Comparison of ENCODE assay signal across 8 cellular contexts in genomic region chr11:102346456-102346747, GRCh38. TPM values are rescaled to one million over a fixed set of nuclear protein-coding genes. Genes with fewer than 3 reads are reported as not detected.
A peak's percentile ranks its signal among the peaks of the same experiment; 100 is the strongest.
DNase-seq lines count a peak whose midpoint lies in the region; ATAC-seq, FAIRE-seq and TF ChIP-seq lines count a peak whose summit lies in the region.

No MANE protein-coding gene starts in this region.

- H3K18ac ChIP-seq in IMR-90 (ENCODE audit: low read depth, low read length): peak overlapping the region; percentile 96

- FAIRE-seq in A549 (lab: Jason Lieb, UNC): no peak

- no peak for TF ChIP-seq RAD21 in A549 (conservative IDR thresholded peaks at IDR 0.05 in 1 of 2, IDR thresholded peaks at IDR 0.05 in 1 of 2)
- TF ChIP-seq RAD21 in IMR-90 (IDR thresholded peaks at IDR 0.05; ENCODE audit: low read length): no peak

- H4K20me1 ChIP-seq in IMR-90 (ENCODE audit: insufficient read depth, low read length): peaks cover 9% of the 10 kb centered on the region; the same call in 1 of the 2 replicates

- dilution Hi-C loops in IMR-90 (cut with HindIII; ENCODE audit: low sequenced_read_pairs, unreplicated experiment): no loop called here

- peak overlapping the region; percentile 99 for H2BK20ac ChIP-seq in IMR-90 (ENCODE audit: low read depth, low read length)

- H3K4ac ChIP-seq in IMR-90 (ENCODE audit: low read depth, low read length): peak overlapping the region; percentile 100

- H4K5ac ChIP-seq in IMR-90 (ENCODE audit: low read depth, low read length): peak overlapping the region; percentile 94

- peak overlapping the region; percentile 74 for H3K4me3 ChIP-seq in A549
- peak overlapping the region; percentile 81 for H3K4me3 ChIP-seq in IMR-90 (ENCODE audit: insufficient read depth, low read depth, low read length)
- H3K4me3 ChIP-seq in choroid plexus epithelial cell (ENCODE audit: low read depth, low read length): peak overlapping the region; percentile 89
- H3K4me3 ChIP-seq in mucosa of rectum (ENCODE audit: low read length in 2 of 2): peak overlapping the region; percentile 99

- in situ Hi-C loops in IMR-90 (cut with MboI; ENCODE audit: low sequenced_read_pairs): no loop called here

- peaks cover 0 to 28% of the 10 kb centered on the region in 2 experiments; a peak in 3 of 4 replicates for H3K79me1 ChIP-seq in IMR-90 (ENCODE audit: low read depth in 1 of 2, low read length in 2 of 2)

- H4K91ac ChIP-seq in IMR-90 (ENCODE audit: insufficient read depth, low read depth, low read length): peak overlapping the region; percentile 100

- CTCF ChIA-PET in A549 (lab: Yijun Ruan, JAX) (interaction anchor here (0.5 kb wide), 1 partner anchor 268 kb away, joined by 3 read pairs; no protein-coding TSS in a partner anchor), IMR-90 (lab: Yijun Ruan, JAX) (no interaction called here)

- peak overlapping the region; percentile 75; the same call in 1 of the 2 replicates for H2AK5ac ChIP-seq in IMR-90 (ENCODE audit: low read depth, low read length)

- H3K14ac ChIP-seq in IMR-90 (replicated peaks; ENCODE audit: low read depth, low read length): peak overlapping the region; percentile 100

- H3K27me3 ChIP-seq in IMR-90 (ENCODE audit: control insufficient read depth, insufficient read depth, low read length) (no peaks in the 10 kb centered on the region), mucosa of rectum (ENCODE audit: control insufficient read depth in 2 of 2, insufficient read depth in 2 of 2, low read length in 2 of 2) (no peaks in the 10 kb centered on the region)

- peak overlapping the region; percentile 100 for H3K23ac ChIP-seq in IMR-90 (ENCODE audit: low read depth, low read length)

- H3K9me3 ChIP-seq in A549 (no peaks in the 10 kb centered on the region), IMR-90 (ENCODE audit: control insufficient read depth, insufficient read depth, low read length) (no peaks in the 10 kb centered on the region), mucosa of rectum (ENCODE audit: control insufficient read depth in 2 of 2, low read length in 2 of 2) (no peaks in the 10 kb centered on the region)

- peak overlapping the region; percentile 98 for H2AFZ ChIP-seq in IMR-90 (replicated peaks; ENCODE audit: low read length, poor library complexity)

- H3K36me3 ChIP-seq in IMR-90 (ENCODE audit: control insufficient read depth, insufficient read depth, low read length): peaks cover 9% of the 10 kb centered on the region
- peaks cover 11 to 14% of the 10 kb centered on the region in 2 donors for H3K36me3 ChIP-seq in mucosa of rectum (ENCODE audit: control insufficient read depth in 2 of 2, insufficient read depth in 2 of 2, low read length in 2 of 2)

- 0 out of 2 replicates have a peak, but pooled peaks cover 3% of the 10 kb centered on the region for H3K9me1 ChIP-seq in IMR-90 (ENCODE audit: insufficient read depth, low read length)

- intact Hi-C loops in IMR-90 (cut with micrococcal nuclease): loop anchor here (5.0 kb wide), 2 partner anchors 106 to 234 kb away; partner anchors contain the start of genes TMEM123 and YAP1

- DNase-seq in A549 (ENCODE audit: low read depth in 1 of 2, low spot score in 1 of 2) (no peak), IMR-90 (peak; percentile 79), choroid plexus epithelial cell (ENCODE audit: low read depth) (peak; percentile 55), omental fat pad (ENCODE audit: low spot score) (no peak), foreskin melanocyte (no peak)
- no peak for DNase-seq in activated CD4-positive, alpha-beta T cell treated with anti-CD3 and anti-CD28 coated beads for 48 hours

- H2BK5ac ChIP-seq in IMR-90 (ENCODE audit: low read depth, low read length, poor library complexity, severe bottlenecking): peak overlapping the region; percentile 99

- H2AK9ac ChIP-seq in IMR-90 (replicated peaks; ENCODE audit: low read depth, low read length, poor library complexity): peak overlapping the region; percentile 98

- H3K56ac ChIP-seq in IMR-90 (ENCODE audit: extremely low read depth, insufficient read depth, low read length): peak overlapping the region; percentile 100

- H2BK120ac ChIP-seq in IMR-90 (ENCODE audit: low read depth, low read length): peak overlapping the region; percentile 100

- peak overlapping the region; percentile 94 for H3K9ac ChIP-seq in IMR-90 (ENCODE audit: low read depth, low read length)
- peak overlapping the region; percentile 95 to 96 for H3K9ac ChIP-seq in mucosa of rectum (ENCODE audit: low read depth in 1 of 2, low read length in 2 of 2)

- BruUV-seq in IMR-90 (replicated peaks; lab: Mats Ljungman, UMichigan): TSS peak; percentile 87

- H4K8ac ChIP-seq in IMR-90 (ENCODE audit: low read depth in 2 of 2, low read length in 2 of 2): peak overlapping the region; percentile 92 to 99

- ATAC-seq in A549: no peak
- ATAC-seq in IMR-90 (ENCODE audit: low read depth): no peak
- ATAC-seq in omental fat pad (ENCODE audit: low FRiP score): no peak
- ATAC-seq in GM18505 (IDR thresholded peaks at IDR 0.05; ENCODE audit: unreplicated experiment): no peak

- no peak for TF ChIP-seq EP300 in A549 (IDR thresholded peaks at IDR 0.05)

- H3K27ac ChIP-seq in A549 (peak overlapping the region; percentile 94 to 100), IMR-90 (ENCODE audit: insufficient read depth, low read length) (peak overlapping the region; percentile 95), mucosa of rectum (ENCODE audit: low read depth in 2 of 2, low read length in 2 of 2) (peak overlapping the region; percentile 99)

- H3K4me1 ChIP-seq in A549 (peaks cover 38% of the 10 kb centered on the region), IMR-90 (ENCODE audit: control insufficient read depth, insufficient read depth, low read length) (no peaks in the 10 kb centered on the region; the same call in 1 of the 2 replicates), mucosa of rectum (ENCODE audit: control insufficient read depth in 2 of 2, insufficient read depth in 2 of 2, low read length in 2 of 2) (peaks cover 7 to 21% of the 10 kb centered on the region in 2 donors)

- WGBS in A549 (ENCODE audit: missing lambda C conversion rate): 1% methylated on average over 5 of the region's 5 CpGs
- WGBS in IMR-90 (ENCODE audit: extremely low coverage in 2 of 2, insufficient read length in 1 of 2), 2 experiments: no CpG with 5 or more reads among the region's 5 CpGs

- TF ChIP-seq CTCF in A549 (IDR thresholded peaks at IDR 0.05): no peak
- TF ChIP-seq CTCF in IMR-90 (conservative IDR thresholded peaks at IDR 0.05; ENCODE audit: low read depth, low read length): no peak
- TF ChIP-seq CTCF in choroid plexus epithelial cell (conservative IDR thresholded peaks at IDR 0.05; ENCODE audit: low read depth, low read length): no peak
- TF ChIP-seq CTCF in omental fat pad (IDR thresholded peaks at IDR 0.05): no peak

- POLR2A ChIA-PET in A549 (lab: Yijun Ruan, JAX) (no interaction called here), IMR-90 (lab: Charles Lee; ENCODE audit: unreplicated experiment) (no interaction called here)

- H2BK15ac ChIP-seq in IMR-90 (ENCODE audit: low read depth, low read length): peak overlapping the region; percentile 99; the same call in 2 of the 3 replicates

- TF ChIP-seq POLR2A in A549 (IDR thresholded peaks at IDR 0.05; ENCODE audit: low read length) (no peak), IMR-90 (IDR thresholded peaks at IDR 0.05; ENCODE audit: low read depth, low read length) (no peak), GM18505 (IDR thresholded peaks at IDR 0.05; ENCODE audit: borderline replicate concordance, extremely low read depth, insufficient read depth, insufficient read length) (no peak)

- H3K4me2 ChIP-seq in A549: peak overlapping the region; percentile 88
- H3K4me2 ChIP-seq in IMR-90 (ENCODE audit: low read depth, low read length): peak overlapping the region; percentile 87

TF ChIP-seq in A549, 52 proteins besides CTCF, POLR2A, EP300 and RAD21 (continues in another document):
- TF ChIP-seq MAFK (IDR thresholded peaks at IDR 0.05; ENCODE audit: partially characterized antibody): peak; percentile 46

TF ChIP-seq in IMR-90, 13 proteins besides CTCF, POLR2A, EP300 and RAD21:
- no peak for TF ChIP-seq FOS (IDR thresholded peaks at IDR 0.05; ENCODE audit: low read depth, low read length)
- peak; percentile 71 for TF ChIP-seq MAFK (IDR thresholded peaks at IDR 0.05; ENCODE audit: low read depth, low read length)
- TF ChIP-seq NFE2L2 (IDR thresholded peaks at IDR 0.05; ENCODE audit: low read depth, low read length): no peak
- TF ChIP-seq USF2 (IDR thresholded peaks at IDR 0.05; ENCODE audit: low read depth, low read length): no peak
- TF ChIP-seq CEBPB (IDR thresholded peaks at IDR 0.05; ENCODE audit: low read depth, low read length): no peak
- TF ChIP-seq RCOR1 (IDR thresholded peaks at IDR 0.05; ENCODE audit: insufficient replicate concordance, low read length): no peak

RNA-seq across cellular contexts. Expression of gene BIRC2, which starts 0.6 kb away (rescaled TPM):
- polyA plus RNA-seq in A549 (2011; rRNA removed) (60.4 and 70.9 TPM in 2 replicates), A549 (2017; fragmentation: RNase III; extraction: RNeasy Plus Mini Kit Qiagen cat#74134 plus additional on column Dnase treatment) (22.0 to 26.8 TPM (median 24.2 TPM) in 3 replicates), IMR-90 (2012; rRNA removed) (40.4 and 48.0 TPM in 2 replicates)
- polyA plus RNA-seq in A549 (2012; cell fraction: cytosol; rRNA removed): 10.7 and 13.4 TPM in 2 replicates
- polyA plus RNA-seq in A549 (2012; cell fraction: nucleus; rRNA removed): 5.6 and 10.4 TPM in 2 replicates
- 29.3 and 31.1 TPM in 2 replicates for polyA minus RNA-seq in A549 (2011; rRNA and poly(A)+ RNA removed)
- total RNA-seq in IMR-90 (2012; rRNA removed) (112 and 204 TPM in 2 replicates), omental fat pad (10 to 100 TPM; 39.4 to 56.0 (median 53.4) TPM)
- polyA plus RNA-seq in IMR-90 (2012; cell fraction: cytosol; rRNA removed): 9.2 and 19.6 TPM in 2 replicates
- 8.4 and 78.2 TPM in 2 replicates for polyA plus RNA-seq in IMR-90 (2012; cell fraction: nucleus; rRNA removed; ENCODE audit: low replicate concordance)

RNA-seq across cellular contexts. Expression of gene BIRC3, which starts 29.1 kb away (rescaled TPM):
- polyA plus RNA-seq in A549 (2011; rRNA removed) (13.8 and 17.5 TPM in 2 replicates), A549 (2017; fragmentation: RNase III; extraction: RNeasy Plus Mini Kit Qiagen cat#74134 plus additional on column Dnase treatment) (10.6 to 27.4 TPM (median 11.3 TPM) in 3 replicates), IMR-90 (2012; rRNA removed) (1.3 and 2.2 TPM in 2 replicates)
- 3.4 and 4.0 TPM in 2 replicates for polyA plus RNA-seq in A549 (2012; cell fraction: cytosol; rRNA removed)
- 1.6 and 3.2 TPM in 2 replicates for polyA plus RNA-seq in A549 (2012; cell fraction: nucleus; rRNA removed)
- polyA minus RNA-seq in A549 (2011; rRNA and poly(A)+ RNA removed): 6.3 and 6.6 TPM in 2 replicates
- total RNA-seq in IMR-90 (2012; rRNA removed) (5.0 and 6.4 TPM in 2 replicates), omental fat pad (10 to 100 TPM in 1 of 4 donors, 1 to 10 TPM in 3; 3.4 to 30.2 (median 9.1) TPM)
- polyA plus RNA-seq in IMR-90 (2012; cell fraction: cytosol; rRNA removed): 0.25 and 0.29 TPM in 2 replicates
- polyA plus RNA-seq in IMR-90 (2012; cell fraction: nucleus; rRNA removed; ENCODE audit: low replicate concordance): 0.07 and 0.97 TPM in 2 replicates

Comparison
In these comparisons a context has a peak if more than half of its experiments do, and no peak if none do; other contexts are left out.
1. DNase-seq: peak in IMR-90 (single experiment) and choroid plexus epithelial cell (single experiment); none in A549 (0 of 2), omental fat pad (single experiment), activated CD4-positive, alpha-beta T cell treated with anti-CD3 and anti-CD28 coated beads for 48 hours (single experiment) and foreskin melanocyte (single experiment).
2. Peak in every context shown above with its lines, with median percentiles within 50 percentile points of each other: H3K27ac ChIP-seq and H3K4me3 ChIP-seq.